In the genomic region with DNA sequence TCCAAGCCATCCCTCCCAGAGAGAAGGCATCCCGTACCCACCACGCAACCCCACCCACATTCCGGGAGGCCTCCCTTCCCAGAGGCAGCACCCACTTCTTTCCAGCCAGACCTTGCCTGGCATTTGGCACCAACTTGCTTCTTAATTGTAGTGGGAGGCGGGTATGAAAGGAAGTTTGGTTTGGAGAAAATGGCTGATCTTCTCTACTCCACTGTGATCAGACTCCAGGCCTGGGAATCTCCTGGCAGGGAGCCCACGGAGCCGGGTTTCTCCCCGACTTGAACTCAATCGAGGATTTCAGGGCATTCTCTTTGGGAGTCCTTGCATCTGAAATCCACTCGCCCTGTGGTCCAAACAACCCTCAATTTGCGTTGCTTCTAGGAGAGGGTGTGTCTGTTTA, we compare ENCODE assay signal across 25 cellular contexts.
"Had no signal": no experiment of that assay in that cellular context is flagged by ENCODE, and none has a peak within 500 bp of the region (broad histone marks: within the 10 kb centered on the region; RNA-seq: fewer than 3 reads in every experiment).

No MANE protein-coding gene starts in this region.

- H3K27ac Mint-ChIP-seq: activated naive CD4-positive, alpha-beta T cell treated with anti-CD3 and anti-CD28 coated beads for 36 hours; activated naive CD8-positive, alpha-beta T cell treated with anti-CD3 and anti-CD28 coated beads, Interleukin-2, amount 10 ng/mL, durations not matched to agents 7 days and 5 days; activated T-cell treated with anti-CD3 and anti-CD28 coated beads, Interleukin-2, amount 50 U/mL, for 72 hours; WTC11 had no signal

- H3K27me3 ChIP-seq: breast epithelium, dorsolateral prefrontal cortex, esophagus muscularis mucosa, pancreas, right atrium auricular region, spleen had no signal

- FAIRE-seq: colon, frontal cortex, pancreas, TTC549 had no signal

- H3K27ac ChIP-seq: breast epithelium, dorsolateral prefrontal cortex, esophagus muscularis mucosa, pancreas, psoas muscle, right atrium auricular region had no signal

- H3K4me1 ChIP-seq: breast epithelium, pancreas had no signal

- H3K9me3 ChIP-seq: breast epithelium, esophagus muscularis mucosa, pancreas, psoas muscle, right atrium auricular region, spleen had no signal

- H3K9me3 Mint-ChIP-seq: activated naive CD4-positive, alpha-beta T cell treated with anti-CD3 and anti-CD28 coated beads for 36 hours; activated naive CD8-positive, alpha-beta T cell treated with anti-CD3 and anti-CD28 coated beads, Interleukin-2, amount 10 ng/mL, durations not matched to agents 7 days and 5 days; activated T-cell treated with anti-CD3 and anti-CD28 coated beads, Interleukin-2, amount 50 U/mL, for 72 hours; central memory CD8-positive, alpha-beta T cell; effector memory CD8-positive, alpha-beta T cell; T-cell had no signal

- H3K36me3 Mint-ChIP-seq: T-cell, WTC11 had no signal

- H3K4me3 ChIP-seq: breast epithelium, esophagus muscularis mucosa, pancreas, psoas muscle, right atrium auricular region, spleen had no signal

- H3K36me3 ChIP-seq: breast epithelium, esophagus muscularis mucosa, pancreas, right atrium auricular region, spleen had no signal

- ATAC-seq: activated T-cell treated with anti-CD3 and anti-CD28 coated beads, Interleukin-2, amount 50 U/mL, for 72 hours; effector memory CD8-positive, alpha-beta T cell; left cardiac atrium; pancreas; stimulated activated naive CD8-positive, alpha-beta T cell treated with anti-CD3 and anti-CD28 coated beads, Interleukin-15, Interleukin-2, amounts not matched to agents 100 U/mL and 50 U/mL, for 24 hours; T-cell had no signal

- DNase-seq: activated CD4-positive, alpha-beta T cell treated with anti-CD3 and anti-CD28 coated beads, Interleukin-2, amount 50 U/mL, for 48 hours; activated effector memory CD4-positive, alpha-beta T cell treated with Interleukin-2 at 50 U/mL for 16 hours; activated naive CD4-positive, alpha-beta T cell treated with anti-CD3 and anti-CD28 coated beads for 36 hours; activated naive CD8-positive, alpha-beta T cell treated with anti-CD3 and anti-CD28 coated beads, Interleukin-2, amount 10 ng/mL, durations not matched to agents 7 days and 5 days; activated T-cell treated with anti-CD3 and anti-CD28 coated beads, Interleukin-2, amount 50 U/mL, for 72 hours; amniotic stem cell; effector memory CD8-positive, alpha-beta T cell; hippocampal formation; left cardiac atrium; naive B cell; pancreas; psoas muscle; spleen; stimulated activated CD4-positive, alpha-beta T cell treated with anti-CD3 and anti-CD28 coated beads, Interleukin-4, amount 100 ng/mL, for 1 hour; stimulated activated naive CD8-positive, alpha-beta T cell treated with anti-CD3 and anti-CD28 coated beads, Interleukin-15, Interleukin-2, amounts not matched to agents 100 U/mL and 50 U/mL, for 24 hours; T-cell had no signal

- H3K4me3 Mint-ChIP-seq: activated naive CD4-positive, alpha-beta T cell treated with anti-CD3 and anti-CD28 coated beads for 36 hours; activated naive CD8-positive, alpha-beta T cell treated with anti-CD3 and anti-CD28 coated beads, Interleukin-2, amount 10 ng/mL, durations not matched to agents 7 days and 5 days; activated T-cell treated with anti-CD3 and anti-CD28 coated beads, Interleukin-2, amount 50 U/mL, for 72 hours; central memory CD8-positive, alpha-beta T cell; effector memory CD8-positive, alpha-beta T cell; T-cell; WTC11 had no signal
